ENCODE assay signal across 15 cellular contexts in the genomic region with DNA sequence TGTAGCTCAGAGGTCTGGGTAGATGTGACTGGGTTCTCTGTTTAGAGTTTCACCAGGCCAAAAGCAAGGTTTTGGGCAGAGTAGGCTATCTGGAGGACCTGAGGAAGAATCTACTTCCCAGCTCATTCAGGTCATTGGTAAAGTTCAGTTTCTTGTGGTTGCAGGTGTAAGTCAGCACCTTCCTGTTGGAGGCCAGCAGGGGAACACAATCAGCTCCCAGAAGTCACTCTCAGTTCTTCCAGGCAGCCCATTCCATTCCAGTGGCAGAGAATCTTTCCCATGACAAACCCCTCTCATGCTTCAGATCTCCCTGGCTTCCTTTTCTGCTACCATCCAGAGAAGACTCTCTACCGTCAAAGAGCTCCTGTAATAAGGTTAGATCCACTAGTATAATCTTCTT.
DNase-seq lines count a peak whose midpoint lies in the region; ATAC-seq and TF ChIP-seq lines count a peak whose summit lies in the region.
"Had no signal": no experiment of that assay in that cellular context is flagged by ENCODE, and none has a peak within 500 bp of the region (broad histone marks: within the 10 kb centered on the region; RNA-seq: fewer than 3 reads in every experiment).

No MANE protein-coding gene starts in this region.

- no peak overlapping the region for H2BK12ac ChIP-seq in H9 (ENCODE audit: insufficient read length, low read depth, low read length)

- POLR2A ChIA-PET in WTC11 (lab: Charles Lee) = no interaction called here

- H3K4me1 Mint-ChIP-seq in H9 (peaks cover 3% of the 10 kb centered on the region in 2 experiments), WTC11 (peaks cover 4% of the 10 kb centered on the region)
- H3K4me1 Mint-ChIP-seq in effector memory CD8-positive, alpha-beta T cell (ENCODE audit: low read depth in 2 of 2) = no peaks in the 10 kb centered on the region
- H3K4me1 Mint-ChIP-seq: B cell had no signal

- WGBS in H9 (ENCODE audit: extremely low coverage, insufficient read length, low lambda C conversion rate) = no CpG with 5 or more reads among the region's 1 CpG

- peak; percentile 29 for DNase-seq in H9
- no peak for DNase-seq in WTC11 (ENCODE audit: low spot score)
- DNase-seq in iPS-NIHi11 (ENCODE audit: low spot score) = peak; percentile 10
- DNase-seq in NCI-H82 (lab: John Stamatoyannopoulos, UW) = no peak
- no peak for DNase-seq in C1 segment of cervical spinal cord (lab: John Stamatoyannopoulos, UW)
- DNase-seq in effector memory CD8-positive, alpha-beta T cell = no peak
- DNase-seq: CD4-positive, alpha-beta memory T cell; DMS153; DMS79 treated with DMSO at 0.1 percent for 48 hours; EL; IMR-90 had no signal

- no peak overlapping the region for H2BK120ac ChIP-seq in H9 (ENCODE audit: low read depth, low read length, poor library complexity, severe bottlenecking)

- H2AFZ ChIP-seq in H9 (ENCODE audit: low read length) = no peak overlapping the region

- no peaks in the 10 kb centered on the region for H3K27me3 Mint-ChIP-seq in H9 (ENCODE audit: low read depth)
- H3K27me3 Mint-ChIP-seq in WTC11 (ENCODE audit: low read depth) = no peaks in the 10 kb centered on the region
- no peaks in the 10 kb centered on the region for H3K27me3 Mint-ChIP-seq in effector memory CD8-positive, alpha-beta T cell
- H3K27me3 Mint-ChIP-seq: B cell; CD4-positive, alpha-beta memory T cell had no signal

- H4K91ac ChIP-seq in H9 (ENCODE audit: insufficient read length, low read depth, low read length) = no peak overlapping the region

- no peak overlapping the region for H2BK15ac ChIP-seq in H9 (ENCODE audit: low read depth, low read length)

- H3K27ac ChIP-seq in H9 (ENCODE audit: insufficient read length, low read depth, low read length) = no peak overlapping the region
- H3K27ac ChIP-seq: C4-2B had no signal

- H3K36me3 Mint-ChIP-seq in H9 (ENCODE audit: insufficient read depth in 1 of 3, low read depth in 3 of 3) (no peaks in the 10 kb centered on the region), WTC11 (no peaks in the 10 kb centered on the region)
- H3K36me3 Mint-ChIP-seq in effector memory CD8-positive, alpha-beta T cell (ENCODE audit: insufficient read depth) = no peaks in the 10 kb centered on the region
- H3K36me3 Mint-ChIP-seq: CD4-positive, alpha-beta memory T cell had no signal

- CTCF ChIA-PET in WTC11 (lab: Charles Lee) = no interaction called here

- H4K20me1 ChIP-seq in H9 (ENCODE audit: control insufficient read depth, insufficient read depth, insufficient read length) = no peaks in the 10 kb centered on the region

- no peaks in the 10 kb centered on the region for H3K79me2 ChIP-seq in H9 (ENCODE audit: insufficient read depth, low read length)

- H3K23ac ChIP-seq in H9 (ENCODE audit: insufficient read length, low read depth, low read length) = no peak overlapping the region

- no peaks in the 10 kb centered on the region for H3K4me1 ChIP-seq in H9 (ENCODE audit: insufficient read depth, low read length)

- H3K27ac Mint-ChIP-seq in H9 (no peak overlapping the region), WTC11 (no peak overlapping the region; the same call in 1 of the 2 replicates)
- no peak overlapping the region for H3K27ac Mint-ChIP-seq in effector memory CD8-positive, alpha-beta T cell
- H3K27ac Mint-ChIP-seq: B cell; CD4-positive, alpha-beta memory T cell had no signal

- H3K9me3 ChIP-seq in H9 (ENCODE audit: control insufficient read depth, low read depth, low read length) = no peaks in the 10 kb centered on the region

- no peak overlapping the region for H2BK5ac ChIP-seq in H9 (ENCODE audit: insufficient read length, low read length)

- TF ChIP-seq CTCF in H9 (conservative IDR thresholded peaks at IDR 0.05) (peak; percentile 17; the same call in 1 of the 3 replicates), WTC11 (IDR thresholded peaks at IDR 0.05) (no peak)

- no peaks in the 10 kb centered on the region for H3K23me2 ChIP-seq in H9 (ENCODE audit: insufficient read length, low read depth, low read length, poor library complexity, severe bottlenecking)

- H2AK5ac ChIP-seq in H9 (ENCODE audit: insufficient read length, low read length) = no peak overlapping the region

- H3K27me3 ChIP-seq in H9 (ENCODE audit: insufficient read depth, low read length) = no peaks in the 10 kb centered on the region

- no peaks in the 10 kb centered on the region for H3K79me1 ChIP-seq in H9 (ENCODE audit: insufficient read depth, low read depth, low read length, poor library complexity, severe bottlenecking)

- H3K56ac ChIP-seq in H9 (ENCODE audit: insufficient read length, low read depth, low read length) = no peak overlapping the region

- H3K4ac ChIP-seq in H9 (ENCODE audit: low read depth, low read length) = no peak overlapping the region

- no peak overlapping the region for H4K8ac ChIP-seq in H9 (replicated peaks; ENCODE audit: insufficient read length, low read depth, low read length)

- no peak overlapping the region for H4K5ac ChIP-seq in H9 (ENCODE audit: insufficient read length, low read depth, low read length)

- no peak overlapping the region for H3K9ac ChIP-seq in H9 (ENCODE audit: extremely low read depth, insufficient read length, low read length)

- no peak overlapping the region for H3K4me3 Mint-ChIP-seq in H9
- no peak overlapping the region for H3K4me3 Mint-ChIP-seq in WTC11
- H3K4me3 Mint-ChIP-seq in effector memory CD8-positive, alpha-beta T cell = no peak overlapping the region
- H3K4me3 Mint-ChIP-seq: B cell; CD4-positive, alpha-beta memory T cell had no signal

- ATAC-seq in WTC11 (peak; percentile 60; the same call in 1 of the 2 replicates), GM18520 (IDR thresholded peaks at IDR 0.05; ENCODE audit: unreplicated experiment) (no peak)
- ATAC-seq in effector memory CD8-positive, alpha-beta T cell (replicated peaks) = no peak
- ATAC-seq: HCT116 had no signal

- H3T11ph ChIP-seq in H9 (ENCODE audit: low read length) = no peak overlapping the region

- no peak overlapping the region for H3K18ac ChIP-seq in H9 (ENCODE audit: insufficient read length, low read depth, low read length)

- no peak overlapping the region for H3K4me2 ChIP-seq in H9 (ENCODE audit: insufficient read depth, insufficient read length, low read length)

- no peak overlapping the region for H3K14ac ChIP-seq in H9 (ENCODE audit: insufficient read depth, low read length)

- H3K9me3 Mint-ChIP-seq in H9 (no peaks in the 10 kb centered on the region), WTC11 (no peaks in the 10 kb centered on the region)
- peaks cover 3% of the 10 kb centered on the region in 2 donors for H3K9me3 Mint-ChIP-seq in effector memory CD8-positive, alpha-beta T cell

- H2BK20ac ChIP-seq in H9 (ENCODE audit: low read depth, low read length, poor library complexity, severe bottlenecking) = no peak overlapping the region

TF ChIP-seq in WTC11, 78 proteins besides CTCF, POLR2A, EP300 and RAD21:
- no peak for TF ChIP-seq TCF7 (CRISPR knock-in tag; IDR thresholded peaks at IDR 0.05; ENCODE audit: low read depth)
- TF ChIP-seq IRF2 (CRISPR knock-in tag; IDR thresholded peaks at IDR 0.05; ENCODE audit: borderline replicate concordance, low read depth) = no peak

Comparison
In these comparisons a context has a peak if more than half of its experiments do, and no peak if none do; other contexts are left out.
1. DNase-seq: peak in H9 (single experiment) and iPS-NIHi11 (single experiment); none in WTC11 (single experiment), NCI-H82 (single experiment), C1 segment of cervical spinal cord (0 of 14) and effector memory CD8-positive, alpha-beta T cell (0 of 3).